ENCODE assay signal across 19 cellular contexts in the genomic region with DNA sequence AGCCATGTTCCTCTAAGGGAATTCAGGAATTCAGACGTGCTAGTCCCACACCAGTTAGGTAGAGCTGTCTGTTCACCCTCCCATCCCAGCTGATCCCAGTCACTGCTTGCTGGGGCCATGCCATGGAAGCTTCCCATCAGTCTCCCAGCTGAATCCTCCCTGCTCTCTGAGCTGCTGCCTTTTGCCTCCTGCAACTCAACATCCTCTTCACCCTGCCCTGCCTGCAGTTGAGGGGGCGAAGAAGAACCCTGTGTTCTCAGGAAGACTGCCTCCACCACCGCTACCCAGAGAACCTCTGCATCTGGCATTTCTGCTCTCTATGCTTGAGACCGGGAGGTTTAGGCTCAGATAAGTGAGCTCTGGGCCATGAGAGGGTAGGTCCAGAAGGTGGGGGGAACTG. TPM values are rescaled to one million over a fixed set of nuclear protein-coding genes. Genes with fewer than 3 reads are reported as not detected.
DNase-seq lines count a peak whose midpoint lies in the region; ATAC-seq and TF ChIP-seq lines count a peak whose summit lies in the region.
"Had no signal": no experiment of that assay in that cellular context is flagged by ENCODE, and none has a peak within 500 bp of the region (broad histone marks: within the 10 kb centered on the region; RNA-seq: fewer than 3 reads in every experiment).

No MANE protein-coding gene starts in this region.

- H2AFZ ChIP-seq in osteoblast (ENCODE audit: low read length) = no peak overlapping the region
- H2AFZ ChIP-seq: GM23248 had no signal

- H4K20me1 ChIP-seq in osteoblast (ENCODE audit: insufficient read depth, low read length) = no peaks in the 10 kb centered on the region

- no peak overlapping the region for H3K4me2 ChIP-seq in osteoblast (ENCODE audit: insufficient read depth, low read length)
- H3K4me2 ChIP-seq: BLaER1 had no signal

- no peaks in the 10 kb centered on the region for H3K27me3 Mint-ChIP-seq in activated T-helper 17 cell treated with anti-CD3 and anti-CD28 coated beads, Interleukin-2, amount 50 U/mL, for 72 hours
- H3K27me3 Mint-ChIP-seq: B cell; CD4-positive, CD25-positive, alpha-beta regulatory T cell had no signal

- H3K4me1 Mint-ChIP-seq in stimulated activated effector memory CD8-positive, alpha-beta T cell treated with anti-CD3 and anti-CD28 coated beads, Interleukin-12 subunit alpha, Interleukin-12 subunit beta, amount 100 ng/mL, for 72 hours = no peaks in the 10 kb centered on the region
- no peaks in the 10 kb centered on the region for H3K4me1 Mint-ChIP-seq in activated T-helper 17 cell treated with anti-CD3 and anti-CD28 coated beads, Interleukin-2, amount 50 U/mL, for 72 hours
- H3K4me1 Mint-ChIP-seq: B cell; CD4-positive, CD25-positive, alpha-beta regulatory T cell; H9 had no signal

- H3K36me3 ChIP-seq in osteoblast (ENCODE audit: insufficient read depth, low read length) = peaks cover 45% of the 10 kb centered on the region
- H3K36me3 ChIP-seq in H7 (replicated peaks; ENCODE audit: control insufficient read depth, insufficient read depth, low read length) = peaks cover 40% of the 10 kb centered on the region

- TF ChIP-seq CTCF in osteoblast (IDR thresholded peaks at IDR 0.05; ENCODE audit: extremely low read depth, low read depth, low read length) = no peak

- H3K27ac Mint-ChIP-seq in stimulated activated effector memory CD8-positive, alpha-beta T cell treated with anti-CD3 and anti-CD28 coated beads, Interleukin-12 subunit alpha, Interleukin-12 subunit beta, amount 100 ng/mL, for 72 hours = peak overlapping the region; percentile 26
- no peak overlapping the region for H3K27ac Mint-ChIP-seq in activated T-helper 17 cell treated with anti-CD3 and anti-CD28 coated beads, Interleukin-2, amount 50 U/mL, for 72 hours
- H3K27ac Mint-ChIP-seq: B cell; CD4-positive, CD25-positive, alpha-beta regulatory T cell; CD8-positive, alpha-beta T cell; H9 had no signal

- intact Hi-C loops in left ventricle myocardium superior (cut with micrococcal nuclease) = no loop called here

- no peaks in the 10 kb centered on the region for H3K9me3 Mint-ChIP-seq in stimulated activated effector memory CD8-positive, alpha-beta T cell treated with anti-CD3 and anti-CD28 coated beads, Interleukin-12 subunit alpha, Interleukin-12 subunit beta, amount 100 ng/mL, for 72 hours
- no peaks in the 10 kb centered on the region for H3K9me3 Mint-ChIP-seq in activated T-helper 17 cell treated with anti-CD3 and anti-CD28 coated beads, Interleukin-2, amount 50 U/mL, for 72 hours
- H3K9me3 Mint-ChIP-seq: CD8-positive, alpha-beta T cell; H9 had no signal

- H3K27ac ChIP-seq in caudate nucleus (ENCODE audit: low read depth, low read length) (peak overlapping the region; percentile 73), osteoblast (ENCODE audit: low read depth, low read length) (no peak overlapping the region)
- H3K27ac ChIP-seq: BLaER1, C4-2B, GM23248 had no signal

- no peaks in the 10 kb centered on the region for H3K27me3 ChIP-seq in osteoblast (ENCODE audit: insufficient read depth, low read length)
- H3K27me3 ChIP-seq in H7 (ENCODE audit: control insufficient read depth, insufficient read depth, low read length) = no peaks in the 10 kb centered on the region
- H3K27me3 ChIP-seq: BLaER1 had no signal

- H3K9me3 ChIP-seq in osteoblast (ENCODE audit: low read depth, low read length) = no peaks in the 10 kb centered on the region
- H3K9me3 ChIP-seq: BLaER1, Caco-2 had no signal

- ATAC-seq in stimulated activated effector memory CD8-positive, alpha-beta T cell treated with anti-CD3 and anti-CD28 coated beads, Interleukin-12 subunit alpha, Interleukin-12 subunit beta, amount 100 ng/mL, for 72 hours = no peak
- no peak for ATAC-seq in left ventricle myocardium superior
- no peak for ATAC-seq in activated T-helper 17 cell treated with anti-CD3 and anti-CD28 coated beads, Interleukin-2, amount 50 U/mL, for 72 hours (replicated peaks)
- ATAC-seq: CD8-positive, alpha-beta T cell; HCT116 had no signal

- DNase-seq in caudate nucleus (lab: John Stamatoyannopoulos, UW) = peak in 35 of 61 donors; percentile 6 to 91 (median 45)
- DNase-seq in osteoblast (ENCODE audit: insufficient read length, low spot score, missing footprints) = peak; percentile 18
- no peak for DNase-seq in stimulated activated effector memory CD8-positive, alpha-beta T cell treated with anti-CD3 and anti-CD28 coated beads, Interleukin-12 subunit alpha, Interleukin-12 subunit beta, amount 100 ng/mL, for 72 hours (ENCODE audit: low spot score in 2 of 2)
- no peak for DNase-seq in left ventricle myocardium superior
- DNase-seq in H7 = no peak
- DNase-seq: Caco-2; CD4-positive, CD25-positive, alpha-beta regulatory T cell; CD8-positive, alpha-beta T cell; DMS153; DND-41; GM23248; H9 had no signal

- no peaks in the 10 kb centered on the region for H3K4me1 ChIP-seq in osteoblast (ENCODE audit: insufficient read depth, low read length)
- H3K4me1 ChIP-seq: BLaER1, Caco-2 had no signal

- H3K4me3 ChIP-seq in osteoblast (ENCODE audit: insufficient read depth, low read length) (no peak overlapping the region), H7 (ENCODE audit: insufficient read depth, low read depth, low read length) (no peak overlapping the region)
- H3K4me3 ChIP-seq: BLaER1, GM23248 had no signal

- H3K36me3 Mint-ChIP-seq in stimulated activated effector memory CD8-positive, alpha-beta T cell treated with anti-CD3 and anti-CD28 coated beads, Interleukin-12 subunit alpha, Interleukin-12 subunit beta, amount 100 ng/mL, for 72 hours = peaks cover 61% of the 10 kb centered on the region
- peaks cover 59% of the 10 kb centered on the region for H3K36me3 Mint-ChIP-seq in activated T-helper 17 cell treated with anti-CD3 and anti-CD28 coated beads, Interleukin-2, amount 50 U/mL, for 72 hours (ENCODE audit: low read depth)

- no peak overlapping the region for H3K4me3 Mint-ChIP-seq in stimulated activated effector memory CD8-positive, alpha-beta T cell treated with anti-CD3 and anti-CD28 coated beads, Interleukin-12 subunit alpha, Interleukin-12 subunit beta, amount 100 ng/mL, for 72 hours
- H3K4me3 Mint-ChIP-seq in activated T-helper 17 cell treated with anti-CD3 and anti-CD28 coated beads, Interleukin-2, amount 50 U/mL, for 72 hours = no peak overlapping the region
- H3K4me3 Mint-ChIP-seq: B cell; CD4-positive, CD25-positive, alpha-beta regulatory T cell; CD8-positive, alpha-beta T cell; H9 had no signal

- no peaks in the 10 kb centered on the region for H3K79me2 ChIP-seq in osteoblast (ENCODE audit: insufficient read depth, low read length)

RNA-seq across cellular contexts. Expression of gene CDCA8, which starts 16.2 kb away (rescaled TPM):
- total RNA-seq in osteoblast = 1.5 and 1.8 TPM in 2 replicates
- 0.32 TPM for total RNA-seq in left ventricle myocardium superior
- 10 to 100 TPM; 51.2 to 67.5 TPM for total RNA-seq in activated T-helper 17 cell treated with anti-CD3 and anti-CD28 coated beads, Interleukin-2, amount 50 U/mL, for 72 hours
- total RNA-seq in H7 (2014; rRNA removed; shearing (Covaris generic)) = 46.9 and 55.4 TPM in 2 replicates

RNA-seq across cellular contexts. Expression of gene EPHA10, which starts 56.4 kb away (rescaled TPM):
- total RNA-seq in osteoblast = not detected in 2 replicates
- total RNA-seq in left ventricle myocardium superior = 0.10 TPM
- 1 to 10 TPM; 1.4 to 1.7 TPM for total RNA-seq in activated T-helper 17 cell treated with anti-CD3 and anti-CD28 coated beads, Interleukin-2, amount 50 U/mL, for 72 hours
- total RNA-seq in H7 (2014; rRNA removed; shearing (Covaris generic)) = 0.15 and 0.21 TPM in 2 replicates
- total RNA-seq: A172; A673; CD4-positive, CD25-positive, alpha-beta regulatory T cell; CD8-positive, alpha-beta T cell; GM23248 had no signal

Comparison
In these comparisons a context has a peak if more than half of its experiments do, and no peak if none do; other contexts are left out.
1. DNase-seq: peak in caudate nucleus (35 of 61) and osteoblast (single experiment); none in stimulated activated effector memory CD8-positive, alpha-beta T cell treated with anti-CD3 and anti-CD28 coated beads, Interleukin-12 subunit alpha, Interleukin-12 subunit beta, amount 100 ng/mL, for 72 hours (0 of 2), left ventricle myocardium superior (single experiment) and H7 (single experiment).
2. RNA of gene CDCA8, which starts 16.2 kb away (total RNA-seq): 51.2 to 67.5 TPM in activated T-helper 17 cell treated with anti-CD3 and anti-CD28 coated beads, Interleukin-2, amount 50 U/mL, for 72 hours and 46.9 to 55.4 TPM in H7; 1.5 to 1.8 TPM in osteoblast and 0.32 TPM in left ventricle myocardium superior (single experiment); every median in the first group is over 10 times any median in the second.